In genomic region chr3:128845119-128845518, GRCh38 we compare ENCODE assay signal across 7 cellular contexts. TPM values are rescaled to one million over a fixed set of nuclear protein-coding genes. Genes with fewer than 3 reads are reported as not detected.
DNase-seq lines count a peak whose midpoint lies in the region; ATAC-seq and TF ChIP-seq lines count a peak whose summit lies in the region.

No MANE protein-coding gene starts in this region.

- H3K27me3 Mint-ChIP-seq in nephron progenitor cell (ENCODE audit: low read depth, poor library complexity) = peaks cover 13% of the 10 kb centered on the region

- no peak for ATAC-seq in GM18907 (IDR thresholded peaks at IDR 0.05; ENCODE audit: unreplicated experiment)

- H3K4me3 Mint-ChIP-seq in nephron progenitor cell = peak overlapping the region; percentile 74

- 67% methylated on average over 8 of the region's 8 CpGs for WGBS in suprapubic skin

- peaks cover 15% of the 10 kb centered on the region for H3K4me1 Mint-ChIP-seq in nephron progenitor cell

- H3K27ac ChIP-seq in HL-60 (replicated peaks) (peak overlapping the region; percentile 100), suprapubic skin (no peak overlapping the region)

- no peaks in the 10 kb centered on the region for H3K36me3 ChIP-seq in suprapubic skin

- peaks cover 6% of the 10 kb centered on the region for H3K36me3 Mint-ChIP-seq in nephron progenitor cell (ENCODE audit: low read depth)

- peaks cover 12% of the 10 kb centered on the region for H3K4me1 ChIP-seq in suprapubic skin

- no peaks in the 10 kb centered on the region for H3K9me3 ChIP-seq in suprapubic skin

- no peak for TF ChIP-seq EP300 in suprapubic skin (IDR thresholded peaks at IDR 0.05)

- no peak for TF ChIP-seq POLR2A in suprapubic skin (IDR thresholded peaks at IDR 0.05)

- H3K9me3 Mint-ChIP-seq in nephron progenitor cell = peaks cover 8% of the 10 kb centered on the region

- DNase-seq in ELF-1 (ENCODE audit: low read depth, low spot score) (peak; percentile 48), HL-60 (ENCODE audit: low read depth in 1 of 2, low spot score in 1 of 2) (peak in 1 of 2 experiments; percentile 59), astrocyte of the cerebellum (ENCODE audit: low read depth) (no peak), nephron progenitor cell (peak; percentile 30), dedifferentiated amniotic fluid mesenchymal stem cell (ENCODE audit: extremely low spot score) (no peak), suprapubic skin (ENCODE audit: low spot score in 2 of 2) (no peak)

- H3K27me3 ChIP-seq in HL-60 (ENCODE audit: insufficient read depth, poor library complexity, severe bottlenecking) (no peaks in the 10 kb centered on the region), suprapubic skin (no peaks in the 10 kb centered on the region)

- in situ Hi-C loops in astrocyte of the cerebellum (cut with HindIII; ENCODE audit: low sequenced_read_pairs) = no loop called here

- TF ChIP-seq CTCF in HL-60 (IDR thresholded peaks at IDR 0.05; ENCODE audit: insufficient read depth, low read length) (no peak), astrocyte of the cerebellum (IDR thresholded peaks at IDR 0.05; ENCODE audit: low read depth, low read length, missing control alignments) (peak; percentile 25), nephron progenitor cell (IDR thresholded peaks at IDR 0.05) (no peak), suprapubic skin (IDR thresholded peaks at IDR 0.05) (no peak)

- no peak overlapping the region for H3K27ac Mint-ChIP-seq in nephron progenitor cell

- H3K4me3 ChIP-seq in HL-60 (replicated peaks; ENCODE audit: insufficient read depth, low read length) = no peak overlapping the region
- H3K4me3 ChIP-seq in astrocyte of the cerebellum (ENCODE audit: low read depth, low read length) = no peak overlapping the region
- H3K4me3 ChIP-seq in suprapubic skin = no peak overlapping the region

RNA-seq across cellular contexts. Expression of gene ACAD9, which starts 34.3 kb away (rescaled TPM):
- total RNA-seq in suprapubic skin = 100 to 1,000 TPM; 118 to 164 (median 138) TPM

Comparison
In these comparisons a context has a peak if more than half of its experiments do, and no peak if none do; other contexts are left out.
1. DNase-seq: peak in ELF-1 (single experiment) and nephron progenitor cell (single experiment); none in astrocyte of the cerebellum (single experiment), dedifferentiated amniotic fluid mesenchymal stem cell (single experiment) and suprapubic skin (0 of 2).